In genomic region chr11:73324665-73325035, GRCh38 we compare ENCODE assay signal across 11 cellular contexts. TPM values are rescaled to one million over a fixed set of nuclear protein-coding genes. Genes with fewer than 3 reads are reported as not detected.
DNase-seq lines count a peak whose midpoint lies in the region; ATAC-seq and TF ChIP-seq lines count a peak whose summit lies in the region.
"Had no signal": no experiment of that assay in that cellular context is flagged by ENCODE, and none has a peak within 500 bp of the region (broad histone marks: within the 10 kb centered on the region; RNA-seq: fewer than 3 reads in every experiment).

No MANE protein-coding gene starts in this region.

- BruUV-seq in IMR-90 (replicated peaks; lab: Mats Ljungman, UMichigan): no TSS peak

- TF ChIP-seq POLR2A in IMR-90 (IDR thresholded peaks at IDR 0.05; ENCODE audit: low read depth, low read length) (no peak), sigmoid colon (IDR thresholded peaks at IDR 0.05) (no peak)

- peaks cover 57% of the 10 kb centered on the region for H3K4me1 Mint-ChIP-seq in glutamatergic neuron (ENCODE audit: low read depth, unreplicated experiment)
- H3K4me1 Mint-ChIP-seq: activated CD4-positive, alpha-beta T cell treated with anti-CD3 and anti-CD28 coated beads, Interleukin-2, amount 10 ng/mL, durations not matched to agents 24 days and 14 days had no signal

- peaks cover 65% of the 10 kb centered on the region for H4K20me1 ChIP-seq in IMR-90 (ENCODE audit: insufficient read depth, low read length)

- peak overlapping the region; percentile 90 to 95 for H4K8ac ChIP-seq in IMR-90 (ENCODE audit: low read depth in 2 of 2, low read length in 2 of 2)

- no peak for TF ChIP-seq RAD21 in IMR-90 (IDR thresholded peaks at IDR 0.05; ENCODE audit: low read length)

- in situ Hi-C loops in IMR-90 (cut with MboI; ENCODE audit: low sequenced_read_pairs): no loop called here

- H3K9me3 Mint-ChIP-seq in glutamatergic neuron (ENCODE audit: unreplicated experiment): peaks cover 13% of the 10 kb centered on the region
- H3K9me3 Mint-ChIP-seq: activated CD4-positive, alpha-beta T cell treated with anti-CD3 and anti-CD28 coated beads, Interleukin-2, amount 10 ng/mL, durations not matched to agents 24 days and 14 days had no signal

- H2BK5ac ChIP-seq in IMR-90 (ENCODE audit: low read depth, low read length, poor library complexity, severe bottlenecking): peak overlapping the region; percentile 74

- DNase-seq in IMR-90: no peak
- DNase-seq in glutamatergic neuron: no peak
- no peak for DNase-seq in sigmoid colon
- no peak for DNase-seq in HUDEP-2 (lab: John Stamatoyannopoulos, UW; ENCODE audit: unreplicated experiment in 76 of 76)
- no peak for DNase-seq in NCI-H2107 (lab: John Stamatoyannopoulos, UW)
- no peak for DNase-seq in mesenteric fat pad (ENCODE audit: low spot score)
- DNase-seq in iPS-NIHi7 (ENCODE audit: extremely low spot score): no peak
- DNase-seq: activated CD4-positive, alpha-beta T cell treated with anti-CD3 and anti-CD28 coated beads, Interleukin-2, amount 10 ng/mL, durations not matched to agents 24 days and 14 days; CD4-positive, CD25-positive, alpha-beta regulatory T cell; NCI-H526 had no signal

- H3K36me3 Mint-ChIP-seq in glutamatergic neuron (ENCODE audit: unreplicated experiment): no peaks in the 10 kb centered on the region
- H3K36me3 Mint-ChIP-seq: CD4-positive, CD25-positive, alpha-beta regulatory T cell had no signal

- no peaks in the 10 kb centered on the region for H3K27me3 ChIP-seq in IMR-90 (ENCODE audit: control insufficient read depth, insufficient read depth, low read length)
- no peaks in the 10 kb centered on the region for H3K27me3 ChIP-seq in sigmoid colon

- peak overlapping the region; percentile 66 for H2AK9ac ChIP-seq in IMR-90 (replicated peaks; ENCODE audit: low read depth, low read length, poor library complexity)

- peak overlapping the region; percentile 11 for H3K4me2 ChIP-seq in IMR-90 (ENCODE audit: low read depth, low read length)

- peak overlapping the region; percentile 98 for H3K4ac ChIP-seq in IMR-90 (ENCODE audit: low read depth, low read length)

- POLR2A ChIA-PET in IMR-90 (lab: Charles Lee; ENCODE audit: unreplicated experiment): no interaction called here

- peak overlapping the region; percentile 67 for H3K27ac Mint-ChIP-seq in glutamatergic neuron (ENCODE audit: unreplicated experiment)
- H3K27ac Mint-ChIP-seq: activated CD4-positive, alpha-beta T cell treated with anti-CD3 and anti-CD28 coated beads, Interleukin-2, amount 10 ng/mL, durations not matched to agents 24 days and 14 days had no signal

- H3K4me3 ChIP-seq in IMR-90 (ENCODE audit: insufficient read depth, low read depth, low read length): no peak overlapping the region
- H3K4me3 ChIP-seq in sigmoid colon: no peak overlapping the region

- peaks cover 73% of the 10 kb centered on the region for H3K4me1 ChIP-seq in IMR-90 (ENCODE audit: control insufficient read depth, insufficient read depth, low read length)
- peaks cover 0 to 98% (median 95%) of the 10 kb centered on the region in 4 donors for H3K4me1 ChIP-seq in sigmoid colon

- peaks cover 33 to 91% of the 10 kb centered on the region in 2 experiments; a peak in 3 of 4 replicates for H3K79me1 ChIP-seq in IMR-90 (ENCODE audit: low read depth in 1 of 2, low read length in 2 of 2)

- intact Hi-C loops in IMR-90 (cut with micrococcal nuclease) (no loop called here), sigmoid colon (cut with DNase I) (no loop called here)

- CTCF ChIA-PET in IMR-90 (lab: Yijun Ruan, JAX): interaction anchor here (2.6 kb wide), 1 partner anchor 27 kb away, joined by 8 read pairs; no protein-coding TSS in a partner anchor

- H3K14ac ChIP-seq in IMR-90 (replicated peaks; ENCODE audit: low read depth, low read length): peak overlapping the region; percentile 92

- H3K27me3 Mint-ChIP-seq in glutamatergic neuron (ENCODE audit: unreplicated experiment): peaks cover 9% of the 10 kb centered on the region

- H3K27ac ChIP-seq in IMR-90 (ENCODE audit: insufficient read depth, low read length) (peak overlapping the region; percentile 98), sigmoid colon (peak overlapping the region; percentile 94 to 100 (median 98))

- H3K9me1 ChIP-seq in IMR-90 (ENCODE audit: insufficient read depth, low read length): peaks cover 37% of the 10 kb centered on the region

- peak overlapping the region; percentile 64 for H3K56ac ChIP-seq in IMR-90 (ENCODE audit: extremely low read depth, insufficient read depth, low read length)

- H2BK120ac ChIP-seq in IMR-90 (ENCODE audit: low read depth, low read length): peak overlapping the region; percentile 91

- TF ChIP-seq EP300 in sigmoid colon (IDR thresholded peaks at IDR 0.05): no peak

- peak overlapping the region; percentile 80 for H3K18ac ChIP-seq in IMR-90 (ENCODE audit: low read depth, low read length)

- peaks cover 13% of the 10 kb centered on the region for H3K36me3 ChIP-seq in IMR-90 (ENCODE audit: control insufficient read depth, insufficient read depth, low read length)
- no peaks in the 10 kb centered on the region for H3K36me3 ChIP-seq in sigmoid colon

- no peak overlapping the region for H2AFZ ChIP-seq in IMR-90 (replicated peaks; ENCODE audit: low read length, poor library complexity)

- TF ChIP-seq CTCF in IMR-90 (conservative IDR thresholded peaks at IDR 0.05; ENCODE audit: low read depth, low read length): no peak
- TF ChIP-seq CTCF in glutamatergic neuron (IDR thresholded peaks at IDR 0.05; ENCODE audit: partially characterized antibody, unreplicated experiment): no peak
- TF ChIP-seq CTCF in sigmoid colon (IDR thresholded peaks at IDR 0.05): no peak

- peak overlapping the region; percentile 100 for H2AK5ac ChIP-seq in IMR-90 (ENCODE audit: low read depth, low read length)

- H3K23ac ChIP-seq in IMR-90 (ENCODE audit: low read depth, low read length): peak overlapping the region; percentile 97

- H3K9ac ChIP-seq in IMR-90 (ENCODE audit: low read depth, low read length): peak overlapping the region; percentile 54

- peak overlapping the region; percentile 94 for H2BK20ac ChIP-seq in IMR-90 (ENCODE audit: low read depth, low read length)

- H4K91ac ChIP-seq in IMR-90 (ENCODE audit: insufficient read depth, low read depth, low read length): peak overlapping the region; percentile 97

- peak overlapping the region; percentile 62 for H4K5ac ChIP-seq in IMR-90 (ENCODE audit: low read depth, low read length)

- peak overlapping the region; percentile 98; the same call in 2 of the 3 replicates for H2BK15ac ChIP-seq in IMR-90 (ENCODE audit: low read depth, low read length)

- H3K9me3 ChIP-seq in IMR-90 (ENCODE audit: control insufficient read depth, insufficient read depth, low read length) (no peaks in the 10 kb centered on the region), sigmoid colon (no peaks in the 10 kb centered on the region)

- ATAC-seq in GM18909 (IDR thresholded peaks at IDR 0.05; ENCODE audit: poor library complexity, unreplicated experiment) (peak; percentile 11), IMR-90 (ENCODE audit: low read depth) (no peak)

- dilution Hi-C loops in IMR-90 (cut with HindIII; ENCODE audit: low sequenced_read_pairs, unreplicated experiment): no loop called here

- H3K4me3 Mint-ChIP-seq in glutamatergic neuron (ENCODE audit: unreplicated experiment): peak overlapping the region; percentile 18
- H3K4me3 Mint-ChIP-seq: activated CD4-positive, alpha-beta T cell treated with anti-CD3 and anti-CD28 coated beads, Interleukin-2, amount 10 ng/mL, durations not matched to agents 24 days and 14 days; CD4-positive, CD25-positive, alpha-beta regulatory T cell had no signal

- WGBS in IMR-90 (ENCODE audit: extremely low coverage in 2 of 2, insufficient read length in 1 of 2), 2 experiments: 100% methylated on average over 1 of the region's 2 CpGs; no CpG with 5 or more reads in 1 of the 2 experiments
- WGBS in sigmoid colon, 2 donors: 84 to 93% methylated on average over 2 of the region's 2 CpGs

TF ChIP-seq in IMR-90, 13 proteins besides CTCF, POLR2A, EP300 and RAD21 (continues in another document):
- no peak for TF ChIP-seq RFX5 (IDR thresholded peaks at IDR 0.05; ENCODE audit: low read depth, low read length)
- no peak for TF ChIP-seq MXI1 (IDR thresholded peaks at IDR 0.05; ENCODE audit: borderline replicate concordance, low read depth, low read length)
- TF ChIP-seq NFE2L2 (IDR thresholded peaks at IDR 0.05; ENCODE audit: low read depth, low read length): no peak
- TF ChIP-seq CEBPB (IDR thresholded peaks at IDR 0.05; ENCODE audit: low read depth, low read length): no peak
- no peak for TF ChIP-seq FOS (IDR thresholded peaks at IDR 0.05; ENCODE audit: low read depth, low read length)
- no peak for TF ChIP-seq BHLHE40 (IDR thresholded peaks at IDR 0.05; ENCODE audit: low read depth, low read length)

RNA-seq across cellular contexts. Expression of gene ARHGEF17, which starts 16.6 kb away (rescaled TPM):
- total RNA-seq in IMR-90 (2012; rRNA removed) (19.4 and 21.7 TPM in 2 replicates), glutamatergic neuron (ENCODE audit: unreplicated experiment) (43.3 TPM), sigmoid colon (100 to 1,000 TPM in 1 of 4 donors, 10 to 100 TPM in 3; 38.2 to 104 (median 66.9) TPM), mesenteric fat pad (49.8 TPM)
- polyA plus RNA-seq in IMR-90 (2012; rRNA removed) (97.7 and 128 TPM in 2 replicates), sigmoid colon (10 to 100 TPM in 1 of 3 donors, 1 to 10 TPM in 2; 1.8 to 15.9 (median 2.4) TPM)
- 30.1 and 51.0 TPM in 2 replicates for polyA plus RNA-seq in IMR-90 (2012; cell fraction: cytosol; rRNA removed)
- polyA plus RNA-seq in IMR-90 (2012; cell fraction: nucleus; rRNA removed; ENCODE audit: low replicate concordance): 388 and 880 TPM in 2 replicates
- total RNA-seq: activated CD4-positive, alpha-beta T cell treated with anti-CD3 and anti-CD28 coated beads, Interleukin-2, amount 10 ng/mL, durations not matched to agents 24 days and 14 days had no signal
- polyA plus RNA-seq: CD4-positive, CD25-positive, alpha-beta regulatory T cell had no signal

RNA-seq across cellular contexts. Expression of gene RELT, which starts 51.5 kb away (rescaled TPM):
- 2.3 and 3.1 TPM in 2 replicates for total RNA-seq in IMR-90 (2012; rRNA removed)
- polyA plus RNA-seq in IMR-90 (2012; rRNA removed): 5.3 and 6.5 TPM in 2 replicates
- 4.3 and 5.3 TPM in 2 replicates for polyA plus RNA-seq in IMR-90 (2012; cell fraction: cytosol; rRNA removed)
- polyA plus RNA-seq in IMR-90 (2012; cell fraction: nucleus; rRNA removed; ENCODE audit: low replicate concordance): 17.5 and 30.8 TPM in 2 replicates
- total RNA-seq in glutamatergic neuron (ENCODE audit: unreplicated experiment): 9.2 TPM
- 1 to 10 TPM in 2 of 4 donors, under 1 TPM in 2; 0.28 to 1.8 (median 0.95) TPM for total RNA-seq in sigmoid colon
- 1 to 10 TPM in 2 of 3 donors, under 1 TPM in 1; 0.92 to 9.3 (median 1.2) TPM for polyA plus RNA-seq in sigmoid colon
- 15.8 TPM for total RNA-seq in mesenteric fat pad

RNA-seq across cellular contexts. Expression of gene P2RY6, which starts 52.5 kb away (rescaled TPM):
- total RNA-seq in IMR-90 (2012; rRNA removed) (under 0.01 TPM in 1 of 2 replicates, not detected in the other), glutamatergic neuron (ENCODE audit: unreplicated experiment) (not detected), sigmoid colon (1 to 10 TPM in 3 of 4 donors, not detected in 1; 1.2 to 2.6 (median 2.5) TPM), mesenteric fat pad (6.7 TPM)
- polyA plus RNA-seq in IMR-90 (2012; rRNA removed) (0.37 and 0.44 TPM in 2 replicates), sigmoid colon (1 to 10 TPM; 2.4 to 5.5 (median 2.5) TPM)
- 0.67 TPM in 1 of 2 replicates, not detected in the other for polyA plus RNA-seq in IMR-90 (2012; cell fraction: cytosol; rRNA removed)
- 0.45 and 1.5 TPM in 2 replicates for polyA plus RNA-seq in IMR-90 (2012; cell fraction: nucleus; rRNA removed; ENCODE audit: low replicate concordance)
- total RNA-seq: activated CD4-positive, alpha-beta T cell treated with anti-CD3 and anti-CD28 coated beads, Interleukin-2, amount 10 ng/mL, durations not matched to agents 24 days and 14 days; CD4-positive, CD25-positive, alpha-beta regulatory T cell had no signal
- polyA plus RNA-seq: CD4-positive, CD25-positive, alpha-beta regulatory T cell had no signal
